In the genomic region with DNA sequence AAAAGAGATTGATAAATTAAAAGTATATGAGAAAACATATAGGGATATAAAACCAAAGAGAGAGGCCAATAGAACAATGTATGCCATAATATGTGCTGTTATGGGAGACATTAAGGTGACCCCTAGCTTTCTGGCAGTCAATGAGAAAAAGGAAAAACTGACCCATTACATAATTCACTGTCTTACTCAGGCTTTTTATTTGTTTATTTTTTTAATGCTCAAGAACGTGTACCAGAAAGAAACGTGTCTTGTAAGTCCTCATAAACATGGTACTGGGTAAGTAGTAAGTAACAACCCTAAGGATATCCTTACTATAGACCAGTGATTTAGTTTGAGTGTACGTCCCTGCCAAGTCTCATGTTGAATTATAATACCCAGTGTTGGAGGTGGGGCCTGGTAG, we compare ENCODE assay signal across 25 cellular contexts.
"Had no signal": no experiment of that assay in that cellular context is flagged by ENCODE, and none has a peak within 500 bp of the region (broad histone marks: within the 10 kb centered on the region; RNA-seq: fewer than 3 reads in every experiment).

No MANE protein-coding gene starts in this region.

- ATAC-seq: effector memory CD8-positive, alpha-beta T cell; esophagus mucosa; gastrocnemius medialis; heart right ventricle; left cardiac atrium; left lung; left ventricle myocardium superior; lower lobe of right lung; mucosa of descending colon had no signal

- H3K4me1 ChIP-seq: colonic mucosa, gastrocnemius medialis, heart right ventricle, left lung, lower lobe of right lung had no signal

- H3K27me3 ChIP-seq: colonic mucosa, esophagus squamous epithelium, gastrocnemius medialis, heart right ventricle, left lung had no signal

- DNase-seq: colonic mucosa; cortex of kidney; effector CD8-positive, alpha-beta T cell; effector memory CD8-positive, alpha-beta T cell; endodermal cell; erythroblast; esophagus squamous epithelium; foreskin melanocyte; gastrocnemius medialis; glutamatergic neuron; head of caudate nucleus; heart right ventricle; hippocampal formation; left cardiac atrium; left lung; left ventricle myocardium superior; lower lobe of right lung; mesenchymal stem cell; mucosa of descending colon; naive B cell had no signal

- H3K9me3 ChIP-seq: colonic mucosa, esophagus squamous epithelium, gastrocnemius medialis, lower lobe of right lung, mucosa of descending colon had no signal

- H3K4me3 ChIP-seq: colonic mucosa, esophagus squamous epithelium, gastrocnemius medialis, heart right ventricle, left lung, lower lobe of right lung, mucosa of descending colon had no signal

- FAIRE-seq: endometrium, islet of Langerhans, keratinocyte had no signal

- H3K36me3 ChIP-seq: colonic mucosa, esophagus squamous epithelium, gastrocnemius medialis, heart right ventricle, left lung, lower lobe of right lung had no signal

- H3K27ac ChIP-seq: colonic mucosa, epithelial cell of prostate, esophagus squamous epithelium, gastrocnemius medialis, heart right ventricle, left lung, lower lobe of right lung had no signal
